10 cellular contexts compared by ENCODE assay signal in genomic region chr7:137953043-137953691, GRCh38. TPM values are rescaled to one million over a fixed set of nuclear protein-coding genes. Genes with fewer than 3 reads are reported as not detected.
A peak's percentile ranks its signal among the peaks of the same experiment; 100 is the strongest.
DNase-seq lines count a peak whose midpoint lies in the region; ATAC-seq, FAIRE-seq and TF ChIP-seq lines count a peak whose summit lies in the region.
"Had no signal": no experiment of that assay in that cellular context is flagged by ENCODE, and none has a peak within 500 bp of the region (broad histone marks: within the 10 kb centered on the region; RNA-seq: fewer than 3 reads in every experiment).

No MANE protein-coding gene starts in this region.

- intact Hi-C loops in IMR-90 (cut with micrococcal nuclease) (loop anchor here (1.0 to 2.0 kb wide), 2 partner anchors 14 to 37 kb away; no protein-coding TSS in a partner anchor), colonic mucosa (cut with DNase I) (loop anchor here (5.0 kb wide), 1 partner anchor 44 kb away; no protein-coding TSS in a partner anchor)

- DNase-seq in A549 (ENCODE audit: low read depth in 1 of 2, low spot score in 1 of 2) (no peak), IMR-90 (peak; percentile 98), colonic mucosa (no peak), nucleus accumbens (lab: John Stamatoyannopoulos, UW) (no peak)
- DNase-seq in activated naive CD8-positive, alpha-beta T cell treated with anti-CD3 and anti-CD28 coated beads, Interleukin-2, amount 50 U/mL, for 24 hours: no peak
- DNase-seq in natural killer cell treated with Interleukin-12 subunit alpha and Interleukin-12 subunit beta and Interleukin-15 and Interleukin-18, amount 100 ng/mL, for 72 hours (ENCODE audit: low spot score): no peak
- DNase-seq: CD8-positive, alpha-beta memory T cell had no signal

- H3K4me1 ChIP-seq in A549 (peaks cover 84% of the 10 kb centered on the region), IMR-90 (ENCODE audit: control insufficient read depth, insufficient read depth, low read length) (peaks cover 21% of the 10 kb centered on the region), colonic mucosa (peaks cover 21% of the 10 kb centered on the region), muscle layer of colon (ENCODE audit: insufficient read depth, low read length) (peaks cover 58% of the 10 kb centered on the region)

- peak overlapping the region; percentile 66; the same call in 1 of the 2 replicates for H4K91ac ChIP-seq in IMR-90 (ENCODE audit: insufficient read depth, low read depth, low read length)

- H3K36me3 ChIP-seq in IMR-90 (ENCODE audit: control insufficient read depth, insufficient read depth, low read length) (peaks cover 7% of the 10 kb centered on the region; the same call in 1 of the 2 replicates), colonic mucosa (no peaks in the 10 kb centered on the region), muscle layer of colon (ENCODE audit: insufficient read depth, low read length) (no peaks in the 10 kb centered on the region)

- H2BK15ac ChIP-seq in IMR-90 (ENCODE audit: low read depth, low read length): 0 out of 3 replicates have a peak overlapping the region, but pooled peaks have one; percentile 4

- H3K27me3 Mint-ChIP-seq in activated naive CD8-positive, alpha-beta T cell treated with anti-CD3 and anti-CD28 coated beads, Interleukin-2, amount 50 U/mL, for 24 hours: no peaks in the 10 kb centered on the region
- no peaks in the 10 kb centered on the region for H3K27me3 Mint-ChIP-seq in natural killer cell treated with Interleukin-12 subunit alpha and Interleukin-12 subunit beta and Interleukin-15 and Interleukin-18, amount 100 ng/mL, for 72 hours
- H3K27me3 Mint-ChIP-seq: CD8-positive, alpha-beta memory T cell had no signal

- H2AFZ ChIP-seq in IMR-90 (replicated peaks; ENCODE audit: low read length, poor library complexity): no peak overlapping the region

- peak overlapping the region; percentile 75 for H3K4ac ChIP-seq in IMR-90 (ENCODE audit: low read depth, low read length)

- WGBS in A549 (ENCODE audit: missing lambda C conversion rate): 48% methylated on average over 8 of the region's 8 CpGs
- 0% methylated on average over 1 of the region's 8 CpGs; no CpG with 5 or more reads in 1 of the 2 experiments for WGBS in IMR-90 (ENCODE audit: extremely low coverage in 2 of 2, insufficient read length in 1 of 2), 2 experiments

- H4K8ac ChIP-seq in IMR-90 (ENCODE audit: low read depth in 2 of 2, low read length in 2 of 2): peak overlapping the region in 1 of 2 experiments; percentile 66; a peak in 1 of 4 replicates

- TF ChIP-seq CTCF in A549 (IDR thresholded peaks at IDR 0.05) (no peak), IMR-90 (conservative IDR thresholded peaks at IDR 0.05; ENCODE audit: low read depth, low read length) (no peak), colonic mucosa (IDR thresholded peaks at IDR 0.05) (no peak)

- peak overlapping the region; percentile 85 for H2BK5ac ChIP-seq in IMR-90 (ENCODE audit: low read depth, low read length, poor library complexity, severe bottlenecking)

- dilution Hi-C loops in IMR-90 (cut with HindIII; ENCODE audit: low sequenced_read_pairs, unreplicated experiment): no loop called here

- POLR2A ChIA-PET in A549 (lab: Yijun Ruan, JAX): interaction anchor here (0.6 to 2.4 kb wide), 5 partner anchors 16 to 49 kb away, joined by 3 to 8 read pairs (median 4); partner anchors contain the start of gene CREB3L2
- POLR2A ChIA-PET in IMR-90 (lab: Charles Lee; ENCODE audit: unreplicated experiment): interaction anchor here (1.0 kb wide), 1 partner anchor 10 kb away, joined by 3 read pairs; no protein-coding TSS in a partner anchor

- peak; percentile 16 to 20; a peak in 5 of 6 replicates for ATAC-seq in A549
- ATAC-seq in IMR-90 (ENCODE audit: low read depth): peak; percentile 86
- ATAC-seq in activated naive CD8-positive, alpha-beta T cell treated with anti-CD3 and anti-CD28 coated beads, Interleukin-2, amount 50 U/mL, for 24 hours: no peak
- no peak for ATAC-seq in HG03108 (IDR thresholded peaks at IDR 0.05; ENCODE audit: unreplicated experiment)
- no peak for ATAC-seq in natural killer cell treated with Interleukin-12 subunit alpha and Interleukin-12 subunit beta and Interleukin-15 and Interleukin-18, amount 100 ng/mL, for 72 hours

- BruUV-seq in IMR-90 (replicated peaks; lab: Mats Ljungman, UMichigan): no TSS peak

- peaks cover 6% of the 10 kb centered on the region for H3K36me3 Mint-ChIP-seq in activated naive CD8-positive, alpha-beta T cell treated with anti-CD3 and anti-CD28 coated beads, Interleukin-2, amount 50 U/mL, for 24 hours (ENCODE audit: low read depth)
- H3K36me3 Mint-ChIP-seq in natural killer cell treated with Interleukin-12 subunit alpha and Interleukin-12 subunit beta and Interleukin-15 and Interleukin-18, amount 100 ng/mL, for 72 hours: no peaks in the 10 kb centered on the region

- H2AK9ac ChIP-seq in IMR-90 (replicated peaks; ENCODE audit: low read depth, low read length, poor library complexity): no peak overlapping the region

- H3K27ac ChIP-seq in A549 (peak overlapping the region; percentile 82), IMR-90 (ENCODE audit: insufficient read depth, low read length) (peak overlapping the region; percentile 82), colonic mucosa (peak overlapping the region; percentile 76), muscle layer of colon (ENCODE audit: low read depth, low read length) (peak overlapping the region; percentile 74)

- TF ChIP-seq RAD21 in A549 (conservative IDR thresholded peaks at IDR 0.05 in 1 of 2, IDR thresholded peaks at IDR 0.05 in 1 of 2) (no peak), IMR-90 (IDR thresholded peaks at IDR 0.05; ENCODE audit: low read length) (no peak)

- H3K4me3 ChIP-seq in A549 (0 out of 3 replicates have a peak overlapping the region, but pooled peaks have one; percentile 7), IMR-90 (ENCODE audit: insufficient read depth, low read depth, low read length) (no peak overlapping the region), colonic mucosa (no peak overlapping the region), muscle layer of colon (ENCODE audit: low read depth in 1 of 2, low read length in 2 of 2) (no peak overlapping the region)

- CTCF ChIA-PET in A549 (lab: Yijun Ruan, JAX) (interaction anchor here (1.1 to 2.3 kb wide), 7 partner anchors 9 to 56 kb away, joined by 3 to 11 read pairs (median 6); partner anchors contain the start of gene CREB3L2), IMR-90 (lab: Yijun Ruan, JAX) (interaction anchor here (0.6 to 1.8 kb wide), 3 partner anchors 13 to 49 kb away, joined by 3 to 4 read pairs (median 4); partner anchors contain the start of gene CREB3L2)

- peak overlapping the region; percentile 16; the same call in 1 of the 2 replicates for H3K14ac ChIP-seq in IMR-90 (replicated peaks; ENCODE audit: low read depth, low read length)

- H2BK120ac ChIP-seq in IMR-90 (ENCODE audit: low read depth, low read length): peak overlapping the region; percentile 48

- H3K18ac ChIP-seq in IMR-90 (ENCODE audit: low read depth, low read length): peak overlapping the region; percentile 84; the same call in 1 of the 2 replicates

- H3K9me1 ChIP-seq in IMR-90 (ENCODE audit: insufficient read depth, low read length): peaks cover 31% of the 10 kb centered on the region

- H3K4me2 ChIP-seq in A549 (peak overlapping the region; percentile 82), IMR-90 (ENCODE audit: low read depth, low read length) (peak overlapping the region; percentile 88)

- peak overlapping the region; percentile 28; the same call in 1 of the 2 replicates for H3K9ac ChIP-seq in IMR-90 (ENCODE audit: low read depth, low read length)
- peak overlapping the region; percentile 17 to 52 for H3K9ac ChIP-seq in colonic mucosa (ENCODE audit: low read depth in 2 of 2, low read length in 2 of 2)
- no peak overlapping the region for H3K9ac ChIP-seq in muscle layer of colon (ENCODE audit: low read length)

- in situ Hi-C loops in IMR-90 (cut with MboI; ENCODE audit: low sequenced_read_pairs): no loop called here

- no peak for FAIRE-seq in A549 (lab: Jason Lieb, UNC)
- FAIRE-seq: frontal cortex had no signal

- no peak overlapping the region for H3K27ac Mint-ChIP-seq in activated naive CD8-positive, alpha-beta T cell treated with anti-CD3 and anti-CD28 coated beads, Interleukin-2, amount 50 U/mL, for 24 hours
- peak overlapping the region in 1 of 2 donors; percentile 41 for H3K27ac Mint-ChIP-seq in natural killer cell treated with Interleukin-12 subunit alpha and Interleukin-12 subunit beta and Interleukin-15 and Interleukin-18, amount 100 ng/mL, for 72 hours

- peak overlapping the region; percentile 45; the same call in 1 of the 2 replicates for H4K5ac ChIP-seq in IMR-90 (ENCODE audit: low read depth, low read length)

- no peak for TF ChIP-seq EP300 in A549 (IDR thresholded peaks at IDR 0.05)

- TF ChIP-seq POLR2A in A549 (IDR thresholded peaks at IDR 0.05; ENCODE audit: low read length): no peak
- no peak; the same call in 1 of the 2 replicates for TF ChIP-seq POLR2A in IMR-90 (IDR thresholded peaks at IDR 0.05; ENCODE audit: low read depth, low read length)

- peaks cover 45 to 93% of the 10 kb centered on the region in 2 experiments for H3K79me1 ChIP-seq in IMR-90 (ENCODE audit: low read depth in 1 of 2, low read length in 2 of 2)

- H3K4me3 Mint-ChIP-seq in activated naive CD8-positive, alpha-beta T cell treated with anti-CD3 and anti-CD28 coated beads, Interleukin-2, amount 50 U/mL, for 24 hours: no peak overlapping the region
- H3K4me3 Mint-ChIP-seq in natural killer cell treated with Interleukin-12 subunit alpha and Interleukin-12 subunit beta and Interleukin-15 and Interleukin-18, amount 100 ng/mL, for 72 hours: no peak overlapping the region
- H3K4me3 Mint-ChIP-seq: CD8-positive, alpha-beta memory T cell had no signal

- peak overlapping the region; percentile 57; the same call in 1 of the 2 replicates for H3K23ac ChIP-seq in IMR-90 (ENCODE audit: low read depth, low read length)

- H3K27me3 ChIP-seq in IMR-90 (ENCODE audit: control insufficient read depth, insufficient read depth, low read length) (no peaks in the 10 kb centered on the region), colonic mucosa (no peaks in the 10 kb centered on the region), muscle layer of colon (ENCODE audit: control insufficient read depth in 1 of 2, insufficient read depth in 2 of 2, low read length in 2 of 2) (no peaks in the 10 kb centered on the region)

- H4K20me1 ChIP-seq in IMR-90 (ENCODE audit: insufficient read depth, low read length): peaks cover 88% of the 10 kb centered on the region

- H3K9me3 ChIP-seq in A549 (no peaks in the 10 kb centered on the region), IMR-90 (ENCODE audit: control insufficient read depth, insufficient read depth, low read length) (no peaks in the 10 kb centered on the region), colonic mucosa (no peaks in the 10 kb centered on the region), muscle layer of colon (ENCODE audit: low read length) (no peaks in the 10 kb centered on the region)

- H2AK5ac ChIP-seq in IMR-90 (ENCODE audit: low read depth, low read length): peak overlapping the region; percentile 40

- peaks cover 6% of the 10 kb centered on the region for H3K4me1 Mint-ChIP-seq in activated naive CD8-positive, alpha-beta T cell treated with anti-CD3 and anti-CD28 coated beads, Interleukin-2, amount 50 U/mL, for 24 hours
- H3K4me1 Mint-ChIP-seq in natural killer cell treated with Interleukin-12 subunit alpha and Interleukin-12 subunit beta and Interleukin-15 and Interleukin-18, amount 100 ng/mL, for 72 hours (ENCODE audit: low read depth in 2 of 2): peaks cover 8 to 13% of the 10 kb centered on the region in 2 donors

- H3K56ac ChIP-seq in IMR-90 (ENCODE audit: extremely low read depth, insufficient read depth, low read length): peak overlapping the region; percentile 56

- no peaks in the 10 kb centered on the region for H3K9me3 Mint-ChIP-seq in activated naive CD8-positive, alpha-beta T cell treated with anti-CD3 and anti-CD28 coated beads, Interleukin-2, amount 50 U/mL, for 24 hours
- H3K9me3 Mint-ChIP-seq in natural killer cell treated with Interleukin-12 subunit alpha and Interleukin-12 subunit beta and Interleukin-15 and Interleukin-18, amount 100 ng/mL, for 72 hours: no peaks in the 10 kb centered on the region
- H3K9me3 Mint-ChIP-seq: CD8-positive, alpha-beta memory T cell had no signal

- H2BK20ac ChIP-seq in IMR-90 (ENCODE audit: low read depth, low read length): peak overlapping the region; percentile 66; the same call in 1 of the 2 replicates

RNA-seq across cellular contexts. Expression of gene CREB3L2, which starts 48.7 kb away (rescaled TPM):
- polyA plus RNA-seq in A549 (2011; rRNA removed): 32.2 and 33.8 TPM in 2 replicates
- 8.3 and 11.3 TPM in 2 replicates for polyA plus RNA-seq in A549 (2012; cell fraction: cytosol; rRNA removed)
- 12.4 and 13.4 TPM in 2 replicates for polyA plus RNA-seq in A549 (2012; cell fraction: nucleus; rRNA removed)
- 14.7 to 16.7 TPM (median 16.3 TPM) in 3 replicates for polyA plus RNA-seq in A549 (2017; fragmentation: RNase III; extraction: RNeasy Plus Mini Kit Qiagen cat#74134 plus additional on column Dnase treatment)
- 41.4 and 42.3 TPM in 2 replicates for polyA minus RNA-seq in A549 (2011; rRNA and poly(A)+ RNA removed)
- 35.8 and 42.3 TPM in 2 replicates for total RNA-seq in IMR-90 (2012; rRNA removed)
- polyA plus RNA-seq in IMR-90 (2012; rRNA removed): 57.9 and 65.1 TPM in 2 replicates
- polyA plus RNA-seq in IMR-90 (2012; cell fraction: cytosol; rRNA removed): 31.6 and 44.4 TPM in 2 replicates
- polyA plus RNA-seq in IMR-90 (2012; cell fraction: nucleus; rRNA removed; ENCODE audit: low replicate concordance): 38.6 and 56.6 TPM in 2 replicates
- total RNA-seq in colonic mucosa: 10 to 100 TPM; 45.8 to 46.0 TPM
- total RNA-seq in natural killer cell treated with Interleukin-12 subunit alpha and Interleukin-12 subunit beta and Interleukin-15 and Interleukin-18, amount 100 ng/mL, for 72 hours: 10 to 100 TPM; 53.5 to 59.0 TPM

Comparison
In these comparisons a context has a peak if more than half of its experiments do, and no peak if none do; other contexts are left out.
1. ATAC-seq: peak in A549 (2 of 2) and IMR-90 (single experiment); none in activated naive CD8-positive, alpha-beta T cell treated with anti-CD3 and anti-CD28 coated beads, Interleukin-2, amount 50 U/mL, for 24 hours (single experiment), HG03108 (single experiment) and natural killer cell treated with Interleukin-12 subunit alpha and Interleukin-12 subunit beta and Interleukin-15 and Interleukin-18, amount 100 ng/mL, for 72 hours (0 of 2).
2. Peak in every context shown above with its lines, with median percentiles within 50 percentile points of each other: H3K27ac ChIP-seq.